In genomic region chr7:50920031-50920635, GRCh38 we compare ENCODE assay signal across 19 cellular contexts.
"Had no signal": no experiment of that assay in that cellular context is flagged by ENCODE, and none has a peak within 500 bp of the region (broad histone marks: within the 10 kb centered on the region; RNA-seq: fewer than 3 reads in every experiment).

No MANE protein-coding gene starts in this region.

- ATAC-seq: heart right ventricle; naive thymus-derived CD4-positive, alpha-beta T cell; psoas muscle; sciatic nerve; stimulated activated naive B cell treated with anti-CD40 and anti-IgM and Interleukin-4, amounts not matched to agents 10 μg/mL and 1 μg/mL and 100 μg/mL, for 72 hours; stimulated activated naive CD8-positive, alpha-beta T cell treated with anti-CD3 and anti-CD28 coated beads, Interleukin-15, amount 100 ng/mL, for 72 hours had no signal

- H3K4me3 Mint-ChIP-seq: naive thymus-derived CD4-positive, alpha-beta T cell; nephron progenitor cell; stimulated activated naive B cell treated with anti-CD40 and anti-IgM and Interleukin-4, amounts not matched to agents 10 μg/mL and 1 μg/mL and 100 μg/mL, for 72 hours; stimulated activated naive CD8-positive, alpha-beta T cell treated with anti-CD3 and anti-CD28 coated beads, Interleukin-15, amount 100 ng/mL, for 72 hours had no signal

- H3K36me3 Mint-ChIP-seq: naive thymus-derived CD4-positive, alpha-beta T cell; stimulated activated naive B cell treated with anti-CD40 and anti-IgM and Interleukin-4, amounts not matched to agents 10 μg/mL and 1 μg/mL and 100 μg/mL, for 72 hours had no signal

- H3K4me1 ChIP-seq: heart right ventricle, psoas muscle had no signal

- H3K4me3 ChIP-seq: coronary artery, heart right ventricle, psoas muscle, skin epidermis, thoracic aorta had no signal

- H3K4me1 Mint-ChIP-seq: nephron progenitor cell; stimulated activated naive B cell treated with anti-CD40 and anti-IgM and Interleukin-4, amounts not matched to agents 10 μg/mL and 1 μg/mL and 100 μg/mL, for 72 hours; stimulated activated naive CD8-positive, alpha-beta T cell treated with anti-CD3 and anti-CD28 coated beads, Interleukin-15, amount 100 ng/mL, for 72 hours had no signal

- H3K27me3 Mint-ChIP-seq: stimulated activated naive B cell treated with anti-CD40 and anti-IgM and Interleukin-4, amounts not matched to agents 10 μg/mL and 1 μg/mL and 100 μg/mL, for 72 hours; stimulated activated naive CD8-positive, alpha-beta T cell treated with anti-CD3 and anti-CD28 coated beads, Interleukin-15, amount 100 ng/mL, for 72 hours had no signal

- H3K27ac ChIP-seq: coronary artery, heart right ventricle, psoas muscle, skin epidermis, thoracic aorta had no signal

- H3K9me3 Mint-ChIP-seq: naive thymus-derived CD4-positive, alpha-beta T cell; nephron progenitor cell; stimulated activated naive B cell treated with anti-CD40 and anti-IgM and Interleukin-4, amounts not matched to agents 10 μg/mL and 1 μg/mL and 100 μg/mL, for 72 hours; stimulated activated naive CD8-positive, alpha-beta T cell treated with anti-CD3 and anti-CD28 coated beads, Interleukin-15, amount 100 ng/mL, for 72 hours had no signal

- FAIRE-seq: frontal cortex, islet of Langerhans had no signal

- H3K27me3 ChIP-seq: heart right ventricle had no signal

- H3K27ac Mint-ChIP-seq: naive thymus-derived CD4-positive, alpha-beta T cell; nephron progenitor cell; stimulated activated naive B cell treated with anti-CD40 and anti-IgM and Interleukin-4, amounts not matched to agents 10 μg/mL and 1 μg/mL and 100 μg/mL, for 72 hours; stimulated activated naive CD8-positive, alpha-beta T cell treated with anti-CD3 and anti-CD28 coated beads, Interleukin-15, amount 100 ng/mL, for 72 hours had no signal

- H3K36me3 ChIP-seq: heart right ventricle, thoracic aorta had no signal

- DNase-seq: effector CD4-positive, alpha-beta T cell; heart right ventricle; hypothalamus; kidney glomerular epithelial cell; mesendoderm; naive thymus-derived CD4-positive, alpha-beta T cell; nephron progenitor cell; psoas muscle; stimulated activated CD4-positive, alpha-beta T cell treated with anti-CD3 and anti-CD28 coated beads, Interleukin-2, amount 100 ng/mL, for 24 hours; stimulated activated CD4-positive, alpha-beta T cell treated with anti-CD3 and anti-CD28 coated beads, Interleukin-4, amount 100 ng/mL, for 4 hours; stimulated activated naive B cell treated with anti-CD40 and anti-IgM and Interleukin-4, amounts not matched to agents 10 μg/mL and 1 μg/mL and 100 μg/mL, for 72 hours; stimulated activated naive CD8-positive, alpha-beta T cell treated with anti-CD3 and anti-CD28 coated beads, Interleukin-15, amount 100 ng/mL, for 72 hours; trophoblast cell had no signal

- H3K9me3 ChIP-seq: heart right ventricle, psoas muscle, thoracic aorta had no signal
